In genomic region chr4:112175840-112176239, GRCh38 we compare ENCODE assay signal across 22 cellular contexts.
"Had no signal": no experiment of that assay in that cellular context is flagged by ENCODE, and none has a peak within 500 bp of the region (broad histone marks: within the 10 kb centered on the region; RNA-seq: fewer than 3 reads in every experiment).

No MANE protein-coding gene starts in this region.

- DNase-seq: activated CD4-positive, alpha-beta T cell treated with anti-CD3 and anti-CD28 coated beads for 48 hours; activated CD4-positive, alpha-beta T cell treated with anti-CD3 and anti-CD28 coated beads, Interleukin-2, amount 50 U/mL, for 4 hours; activated CD4-positive, CD25-positive, alpha-beta regulatory T cell treated with anti-CD3 and anti-CD28 coated beads, Interleukin-2, amount 50 U/mL, for 72 hours; activated CD8-positive, alpha-beta T cell treated with anti-CD3 and anti-CD28 coated beads, Interleukin-2, amount 10 ng/mL, durations not matched to agents 7 days and 5 days; activated effector memory CD4-positive, alpha-beta T cell treated with anti-CD3 and anti-CD28 coated beads, Interleukin-2, amount 50 U/mL, for 16 hours; activated naive CD4-positive, alpha-beta T cell treated with Interleukin-2 at 50 U/mL for 16 hours; activated naive CD8-positive, alpha-beta T cell treated with anti-CD3 and anti-CD28 coated beads, Interleukin-2, amount 50 U/mL, for 24 hours; activated T-cell treated with anti-CD3 and anti-CD28 coated beads, Interleukin-2, amount 50 U/mL, for 24 hours; amniotic stem cell; body of pancreas; Kasumi-1; NCI-H1930; NCI-H2107; NCI-H510A treated with DMSO at 0.1 percent for 48 hours; OCI-M1; SHP77 treated with DMSO at 0.1 percent for 48 hours; T-helper 9 cell had no signal

- H3K27ac ChIP-seq: ascending aorta, body of pancreas, RWPE1 had no signal

- H3K9me3 ChIP-seq: ascending aorta, body of pancreas had no signal

- H3K36me3 ChIP-seq: ascending aorta had no signal

- ATAC-seq: body of pancreas, K562, Panc1, WTC11 had no signal

- H3K4me1 ChIP-seq: ascending aorta, body of pancreas had no signal

- H3K4me3 ChIP-seq: ascending aorta, body of pancreas, K562 had no signal

- H3K27me3 ChIP-seq: ascending aorta, body of pancreas had no signal
